ENCODE assay signal across 8 cellular contexts in the genomic region with DNA sequence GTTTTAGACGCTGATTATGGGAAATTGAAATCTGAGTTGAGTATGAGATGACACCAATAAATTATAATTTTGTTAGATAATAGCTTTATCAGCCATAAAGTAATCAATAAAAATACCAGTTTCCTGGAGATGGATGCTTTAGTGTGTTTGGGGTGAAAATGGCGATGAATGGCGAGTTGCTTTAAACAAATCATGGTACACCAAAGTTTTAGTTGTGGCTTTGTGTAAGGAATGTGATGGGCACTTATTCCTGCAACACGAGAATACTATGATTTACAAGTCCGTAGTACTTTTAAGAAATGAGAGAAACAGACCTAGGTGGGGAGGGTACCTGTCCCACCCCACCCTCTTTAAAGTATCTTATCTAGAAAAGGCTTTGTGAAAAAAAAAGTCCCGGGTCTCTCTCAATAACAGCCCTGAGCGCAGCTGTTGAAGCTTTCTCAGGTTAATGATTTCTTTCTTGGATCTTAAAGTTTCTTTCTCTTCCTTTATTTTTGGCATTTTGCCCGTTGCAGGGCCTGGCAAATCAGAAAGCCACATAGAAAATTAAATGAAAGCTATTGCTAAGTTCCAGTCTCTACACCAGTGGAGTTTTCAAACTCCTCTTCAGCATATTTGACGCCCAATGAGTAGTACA. TPM values are rescaled to one million over a fixed set of nuclear protein-coding genes. Genes with fewer than 3 reads are reported as not detected.
DNase-seq lines count a peak whose midpoint lies in the region; ATAC-seq and TF ChIP-seq lines count a peak whose summit lies in the region.

No MANE protein-coding gene starts in this region.

- no peak for ATAC-seq in activated CD8-positive, alpha-beta T cell treated with anti-CD3 and anti-CD28 coated beads, Interleukin-2, amount 10 ng/mL, durations not matched to agents 7 days and 5 days
- ATAC-seq in HG03342 (IDR thresholded peaks at IDR 0.05; ENCODE audit: unreplicated experiment), result no peak

- peaks cover 48% of the 10 kb centered on the region for H3K36me3 Mint-ChIP-seq in activated CD8-positive, alpha-beta T cell treated with anti-CD3 and anti-CD28 coated beads, Interleukin-2, amount 10 ng/mL, durations not matched to agents 7 days and 5 days (ENCODE audit: low read depth)
- peaks cover 0 to 4% (median 0%) of the 10 kb centered on the region in 3 donors for H3K36me3 Mint-ChIP-seq in immature natural killer cell

- TF ChIP-seq EP300 in Ishikawa (IDR thresholded peaks at IDR 0.05; ENCODE audit: borderline replicate concordance), result no peak

- H3K36me3 ChIP-seq in testis (ENCODE audit: low read depth, missing control alignments), result no peaks in the 10 kb centered on the region

- H3K4me3 ChIP-seq in testis, result peak overlapping the region; percentile 55 to 63

- no peaks in the 10 kb centered on the region for H3K9me3 Mint-ChIP-seq in activated CD8-positive, alpha-beta T cell treated with anti-CD3 and anti-CD28 coated beads, Interleukin-2, amount 10 ng/mL, durations not matched to agents 7 days and 5 days (ENCODE audit: insufficient read depth)
- no peaks in the 10 kb centered on the region for H3K9me3 Mint-ChIP-seq in immature natural killer cell

- no peak for TF ChIP-seq POLR2A in testis (IDR thresholded peaks at IDR 0.05)

- intact Hi-C loops in testis (cut with DNase I; ENCODE audit: low total_unique reads), result loop anchor here (5.0 to 10.0 kb wide), 2 partner anchors 284 to 316 kb away; no protein-coding TSS in a partner anchor

- H3K4me1 ChIP-seq in testis, result peaks cover 9% of the 10 kb centered on the region

- no peak for TF ChIP-seq CTCF in testis (IDR thresholded peaks at IDR 0.05)

- no peaks in the 10 kb centered on the region for H3K9me3 ChIP-seq in testis

- CTCF ChIA-PET in activated CD8-positive, alpha-beta T cell treated with anti-CD3 and anti-CD28 coated beads, Interleukin-2, amount 10 ng/mL, durations not matched to agents 7 days and 5 days (lab: Charles Lee), result interaction anchor here (1.1 to 6.3 kb wide), 4 partner anchors 24 to 314 kb away, joined by 3 to 94 read pairs (median 20); no protein-coding TSS in a partner anchor

- H3K27me3 Mint-ChIP-seq in activated CD8-positive, alpha-beta T cell treated with anti-CD3 and anti-CD28 coated beads, Interleukin-2, amount 10 ng/mL, durations not matched to agents 7 days and 5 days (ENCODE audit: low read depth), result no peaks in the 10 kb centered on the region
- H3K27me3 Mint-ChIP-seq in immature natural killer cell (ENCODE audit: low read depth in 3 of 3), result peaks cover 9 to 13% (median 10%) of the 10 kb centered on the region in 3 donors

- POLR2A ChIA-PET in activated CD8-positive, alpha-beta T cell treated with anti-CD3 and anti-CD28 coated beads, Interleukin-2, amount 10 ng/mL, durations not matched to agents 7 days and 5 days (lab: Charles Lee), result interaction anchor here (0.6 to 1.3 kb wide), 8 partner anchors 9 to 327 kb away, joined by 3 to 5 read pairs (median 4); no protein-coding TSS in a partner anchor

- WGBS in testis, 2 donors, result 44 to 46% methylated on average over 9 of the region's 9 CpGs

- peak; percentile 57 for DNase-seq in Daoy (ENCODE audit: low read depth)
- DNase-seq in activated CD8-positive, alpha-beta T cell treated with anti-CD3 and anti-CD28 coated beads, Interleukin-2, amount 10 ng/mL, durations not matched to agents 7 days and 5 days, result no peak
- DNase-seq in immature natural killer cell, result no peak
- DNase-seq in testis, result no peak
- no peak for DNase-seq in HuH-7.5 (ENCODE audit: low spot score)
- no peak for DNase-seq in activated effector memory CD4-positive, alpha-beta T cell treated with Interleukin-2 at 50 U/mL for 16 hours

- no peaks in the 10 kb centered on the region for H3K27me3 ChIP-seq in testis

- peaks cover 44% of the 10 kb centered on the region for H3K4me1 Mint-ChIP-seq in activated CD8-positive, alpha-beta T cell treated with anti-CD3 and anti-CD28 coated beads, Interleukin-2, amount 10 ng/mL, durations not matched to agents 7 days and 5 days (ENCODE audit: low read depth)
- peaks cover 60 to 62% of the 10 kb centered on the region in 2 donors for H3K4me1 Mint-ChIP-seq in immature natural killer cell

- peak overlapping the region; percentile 98 for H3K4me3 Mint-ChIP-seq in activated CD8-positive, alpha-beta T cell treated with anti-CD3 and anti-CD28 coated beads, Interleukin-2, amount 10 ng/mL, durations not matched to agents 7 days and 5 days
- H3K4me3 Mint-ChIP-seq in immature natural killer cell, result peak overlapping the region; percentile 92 to 99 (median 97)

- H3K27ac Mint-ChIP-seq in activated CD8-positive, alpha-beta T cell treated with anti-CD3 and anti-CD28 coated beads, Interleukin-2, amount 10 ng/mL, durations not matched to agents 7 days and 5 days, result peak overlapping the region; percentile 99
- H3K27ac Mint-ChIP-seq in immature natural killer cell, result peak overlapping the region; percentile 74 to 90 (median 88)

- H3K27ac ChIP-seq in testis, result no peak overlapping the region

- TF ChIP-seq RAD21 in Ishikawa (IDR thresholded peaks at IDR 0.05; ENCODE audit: low read depth), result no peak

TF ChIP-seq in Ishikawa, 13 proteins besides CTCF, POLR2A, EP300 and RAD21:
- TF ChIP-seq NFIC (IDR thresholded peaks at IDR 0.05), result peak; percentile 59; the same call in 1 of the 2 replicates
- TF ChIP-seq, protein P1, sequence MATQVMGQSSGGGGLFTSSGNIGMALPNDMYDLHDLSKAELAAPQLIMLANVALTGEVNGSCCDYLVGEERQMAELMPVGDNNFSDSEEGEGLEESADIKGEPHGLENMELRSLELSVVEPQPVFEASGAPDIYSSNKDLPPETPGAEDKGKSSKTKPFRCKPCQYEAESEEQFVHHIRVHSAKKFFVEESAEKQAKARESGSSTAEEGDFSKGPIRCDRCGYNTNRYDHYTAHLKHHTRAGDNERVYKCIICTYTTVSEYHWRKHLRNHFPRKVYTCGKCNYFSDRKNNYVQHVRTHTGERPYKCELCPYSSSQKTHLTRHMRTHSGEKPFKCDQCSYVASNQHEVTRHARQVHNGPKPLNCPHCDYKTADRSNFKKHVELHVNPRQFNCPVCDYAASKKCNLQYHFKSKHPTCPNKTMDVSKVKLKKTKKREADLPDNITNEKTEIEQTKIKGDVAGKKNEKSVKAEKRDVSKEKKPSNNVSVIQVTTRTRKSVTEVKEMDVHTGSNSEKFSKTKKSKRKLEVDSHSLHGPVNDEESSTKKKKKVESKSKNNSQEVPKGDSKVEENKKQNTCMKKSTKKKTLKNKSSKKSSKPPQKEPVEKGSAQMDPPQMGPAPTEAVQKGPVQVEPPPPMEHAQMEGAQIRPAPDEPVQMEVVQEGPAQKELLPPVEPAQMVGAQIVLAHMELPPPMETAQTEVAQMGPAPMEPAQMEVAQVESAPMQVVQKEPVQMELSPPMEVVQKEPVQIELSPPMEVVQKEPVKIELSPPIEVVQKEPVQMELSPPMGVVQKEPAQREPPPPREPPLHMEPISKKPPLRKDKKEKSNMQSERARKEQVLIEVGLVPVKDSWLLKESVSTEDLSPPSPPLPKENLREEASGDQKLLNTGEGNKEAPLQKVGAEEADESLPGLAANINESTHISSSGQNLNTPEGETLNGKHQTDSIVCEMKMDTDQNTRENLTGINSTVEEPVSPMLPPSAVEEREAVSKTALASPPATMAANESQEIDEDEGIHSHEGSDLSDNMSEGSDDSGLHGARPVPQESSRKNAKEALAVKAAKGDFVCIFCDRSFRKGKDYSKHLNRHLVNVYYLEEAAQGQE (IDR thresholded peaks at IDR 0.05; ENCODE audit: low read depth), result no peak

RNA-seq across cellular contexts. Expression of gene RRM2, which starts 1.5 kb away (rescaled TPM):
- total RNA-seq in Daoy (2014; rRNA removed; shearing (Covaris generic)), result 155 and 162 TPM in 2 replicates
- total RNA-seq in activated CD8-positive, alpha-beta T cell treated with anti-CD3 and anti-CD28 coated beads, Interleukin-2, amount 10 ng/mL, durations not matched to agents 7 days and 5 days, result 100 to 1,000 TPM; 571 to 604 TPM
- polyA plus RNA-seq in immature natural killer cell (10 to 100 TPM in 1 of 3 donors, 1 to 10 TPM in 2; 4.9 to 11.3 (median 9.8) TPM), testis (ENCODE audit: insufficient read depth, low read depth, low replicate concordance) (14.9 TPM)
- 10 to 100 TPM in 1 of 2 donors, 1 to 10 TPM in 1; 7.2 to 18.1 TPM for total RNA-seq in testis

RNA-seq across cellular contexts. Expression of gene CYS1, which starts 40.8 kb away (rescaled TPM):
- total RNA-seq in Daoy (2014; rRNA removed; shearing (Covaris generic)), result 2.1 and 5.1 TPM in 2 replicates
- total RNA-seq in activated CD8-positive, alpha-beta T cell treated with anti-CD3 and anti-CD28 coated beads, Interleukin-2, amount 10 ng/mL, durations not matched to agents 7 days and 5 days, result 1 to 10 TPM in 1 of 2 experiments, under 1 TPM in 1; 0.50 to 1.1 TPM
- polyA plus RNA-seq in immature natural killer cell, result not detected
- 1 to 10 TPM; 3.7 to 4.3 TPM for total RNA-seq in testis
- polyA plus RNA-seq in testis (ENCODE audit: insufficient read depth, low read depth, low replicate concordance), result 5.5 TPM
